Comparison of ENCODE assay signal across 9 cellular contexts in the genomic region with DNA sequence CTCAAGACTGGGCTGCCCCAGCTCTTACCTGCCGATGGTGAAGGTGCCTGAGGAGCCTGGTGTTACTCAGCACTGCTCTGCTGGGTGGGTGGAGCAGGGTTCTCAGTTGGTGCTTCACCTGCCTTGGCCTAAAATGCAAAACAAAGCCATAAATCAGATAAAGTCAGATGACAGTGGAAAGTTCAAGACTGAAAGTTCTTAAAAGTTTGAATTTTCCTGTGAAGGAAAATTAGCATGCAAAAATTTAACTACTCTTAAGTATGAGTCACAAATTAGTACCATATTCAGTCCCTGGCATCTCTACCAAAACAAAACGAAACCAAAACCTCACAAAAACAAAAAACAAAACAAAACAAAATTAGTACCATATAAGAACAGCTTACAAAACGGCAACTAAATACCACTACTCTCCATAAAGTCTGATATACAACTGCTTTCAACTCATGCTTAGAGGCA. TPM values are rescaled to one million over a fixed set of nuclear protein-coding genes. Genes with fewer than 3 reads are reported as not detected.
A peak's percentile ranks its signal among the peaks of the same experiment; 100 is the strongest.
DNase-seq lines count a peak whose midpoint lies in the region; ATAC-seq and TF ChIP-seq lines count a peak whose summit lies in the region.
"Had no signal": no experiment of that assay in that cellular context is flagged by ENCODE, and none has a peak within 500 bp of the region (broad histone marks: within the 10 kb centered on the region; RNA-seq: fewer than 3 reads in every experiment).

No MANE protein-coding gene starts in this region.

- no peaks in the 10 kb centered on the region for H3K9me3 Mint-ChIP-seq in activated T-cell treated with anti-CD3 and anti-CD28 coated beads, Interleukin-2, amount 50 U/mL, for 72 hours

- peaks cover 10 to 29% of the 10 kb centered on the region in 2 donors for H3K36me3 Mint-ChIP-seq in activated T-cell treated with anti-CD3 and anti-CD28 coated beads, Interleukin-2, amount 50 U/mL, for 72 hours (ENCODE audit: insufficient read depth in 2 of 2)

- H3K79me2 ChIP-seq in OCI-LY7 (ENCODE audit: insufficient read depth, low read depth, low read length) = no peaks in the 10 kb centered on the region

- CTCF ChIA-PET in OCI-LY7 (lab: Charles Lee; ENCODE audit: unreplicated experiment) = no interaction called here

- ATAC-seq in GM18867 (IDR thresholded peaks at IDR 0.05; ENCODE audit: unreplicated experiment) (peak; percentile 88), HG02870 (IDR thresholded peaks at IDR 0.05; ENCODE audit: unreplicated experiment) (peak; percentile 69), HG03521 (IDR thresholded peaks at IDR 0.05; ENCODE audit: unreplicated experiment) (no peak), HG03025 (IDR thresholded peaks at IDR 0.05; ENCODE audit: low FRiP score, unreplicated experiment) (no peak)
- ATAC-seq in activated T-cell treated with anti-CD3 and anti-CD28 coated beads, Interleukin-2, amount 50 U/mL, for 72 hours (replicated peaks in 1 of 2) = peak; percentile 92
- ATAC-seq: heart right ventricle had no signal

- H3K4me3 Mint-ChIP-seq in activated T-cell treated with anti-CD3 and anti-CD28 coated beads, Interleukin-2, amount 50 U/mL, for 72 hours = peak overlapping the region; percentile 5 to 77

- H3K27ac ChIP-seq in OCI-LY7 (ENCODE audit: low read depth, low read length, poor library complexity, severe bottlenecking) = no peak overlapping the region
- H3K27ac ChIP-seq: heart right ventricle had no signal

- POLR2A ChIA-PET in OCI-LY7 (lab: Charles Lee) = interaction anchor here (2.3 kb wide), 1 partner anchor 17 kb away, joined by 8 read pairs; no protein-coding TSS in a partner anchor

- no peak overlapping the region for H3K4me3 ChIP-seq in OCI-LY7 (ENCODE audit: low read depth, low read length, poor library complexity, severe bottlenecking)
- H3K4me3 ChIP-seq: heart right ventricle had no signal

- H3K36me3 ChIP-seq in OCI-LY7 (ENCODE audit: insufficient read depth, low read length) = peaks cover 97% of the 10 kb centered on the region

- H4K20me1 ChIP-seq in OCI-LY7 (ENCODE audit: insufficient read depth, low read length) = no peaks in the 10 kb centered on the region

- no peak overlapping the region for H2AFZ ChIP-seq in OCI-LY7 (ENCODE audit: low read length)

- no peaks in the 10 kb centered on the region for H3K4me1 ChIP-seq in OCI-LY7 (ENCODE audit: insufficient read depth, low read length, poor library complexity, severe bottlenecking)

- no peaks in the 10 kb centered on the region for H3K9me3 ChIP-seq in OCI-LY7 (ENCODE audit: low read length)
- H3K9me3 ChIP-seq: heart right ventricle had no signal

- no peaks in the 10 kb centered on the region for H3K27me3 Mint-ChIP-seq in activated T-cell treated with anti-CD3 and anti-CD28 coated beads, Interleukin-2, amount 50 U/mL, for 72 hours (ENCODE audit: low read depth)

- H3K9me2 ChIP-seq in OCI-LY7 (ENCODE audit: insufficient read depth, low read length) = no peaks in the 10 kb centered on the region

- TF ChIP-seq CTCF in OCI-LY7 (conservative IDR thresholded peaks at IDR 0.05; ENCODE audit: low read length) = no peak

- peak; percentile 12 to 41 for DNase-seq in activated T-cell treated with anti-CD3 and anti-CD28 coated beads, Interleukin-2, amount 50 U/mL, for 72 hours
- peak; percentile 47 to 55 for DNase-seq in stimulated activated CD4-positive, alpha-beta T cell treated with anti-CD3 and anti-CD28 coated beads, Interleukin-2, amount 100 ng/mL, for 24 hours
- no peak for DNase-seq in pons (ENCODE audit: low spot score)
- no peak for DNase-seq in OCI-LY7 (ENCODE audit: low spot score)
- DNase-seq: heart right ventricle had no signal

- BruUV-seq in OCI-LY7 (replicated peaks; lab: Mats Ljungman, UMichigan) = no TSS peak

- H3K4me1 Mint-ChIP-seq in activated T-cell treated with anti-CD3 and anti-CD28 coated beads, Interleukin-2, amount 50 U/mL, for 72 hours (ENCODE audit: low read depth) = peaks cover 16% of the 10 kb centered on the region

- intact Hi-C loops in OCI-LY7 (cut with micrococcal nuclease; ENCODE audit: unreplicated experiment) = no loop called here

- no peak overlapping the region for H3K4me2 ChIP-seq in OCI-LY7 (ENCODE audit: low read length)

- H3K27ac Mint-ChIP-seq in activated T-cell treated with anti-CD3 and anti-CD28 coated beads, Interleukin-2, amount 50 U/mL, for 72 hours = peak overlapping the region; percentile 94

RNA-seq across cellular contexts. Expression of gene YBX3, which starts 21.9 kb away (rescaled TPM):
- total RNA-seq in activated T-cell treated with anti-CD3 and anti-CD28 coated beads, Interleukin-2, amount 50 U/mL, for 72 hours = 100 to 1,000 TPM; 108 to 132 TPM
- total RNA-seq in OCI-LY7 (2014; rRNA removed; shearing (Covaris generic)) = 70.7 and 97.5 TPM in 2 replicates
- 220 and 223 TPM in 2 replicates for total RNA-seq in OCI-LY7 (2022)

RNA-seq across cellular contexts. Expression of gene STYK1, which starts 27.4 kb away (rescaled TPM):
- total RNA-seq in activated T-cell treated with anti-CD3 and anti-CD28 coated beads, Interleukin-2, amount 50 U/mL, for 72 hours = 1 to 10 TPM; 1.6 to 1.8 TPM
- not detected in 2 replicates for total RNA-seq in OCI-LY7 (2014; rRNA removed; shearing (Covaris generic))
- total RNA-seq in OCI-LY7 (2022) = 0.11 TPM in 1 of 2 replicates, not detected in the other

Comparison
In these comparisons a context has a peak if more than half of its experiments do, and no peak if none do; other contexts are left out.
1. ATAC-seq: peak in GM18867 (single experiment), HG02870 (single experiment) and activated T-cell treated with anti-CD3 and anti-CD28 coated beads, Interleukin-2, amount 50 U/mL, for 72 hours (2 of 2); none in HG03521 (single experiment) and HG03025 (single experiment).
2. DNase-seq: peak in activated T-cell treated with anti-CD3 and anti-CD28 coated beads, Interleukin-2, amount 50 U/mL, for 72 hours (2 of 2) and stimulated activated CD4-positive, alpha-beta T cell treated with anti-CD3 and anti-CD28 coated beads, Interleukin-2, amount 100 ng/mL, for 24 hours (2 of 2); none in pons (single experiment) and OCI-LY7 (single experiment).